Comparison of ENCODE assay signal across 7 cellular contexts in genomic region chr2:239077260-239077659, GRCh38.
"Had no signal": no experiment of that assay in that cellular context is flagged by ENCODE, and none has a peak within 500 bp of the region (broad histone marks: within the 10 kb centered on the region; RNA-seq: fewer than 3 reads in every experiment).

No MANE protein-coding gene starts in this region.

- FAIRE-seq: HTR-8/SVneo, K562 had no signal

- ATAC-seq: GM23338, HCT116, K562 had no signal

- H3K4me2 ChIP-seq: GM23338 had no signal

- H3K27ac Mint-ChIP-seq: GM23338, HFFc6 had no signal

- H3K4me1 ChIP-seq: HAP-1 had no signal

- H3K4me1 Mint-ChIP-seq: GM23338 had no signal

- DNase-seq: HFFc6, IMR-90 had no signal

- H3K9me3 Mint-ChIP-seq: GM23338 had no signal

- H3K36me3 ChIP-seq: HAP-1 had no signal

- H2AFZ ChIP-seq: GM23338 had no signal

- H3K4me3 ChIP-seq: GM23338, HAP-1, K562 had no signal

- H3K4me3 Mint-ChIP-seq: GM23338, HFFc6 had no signal

- H3K9me3 ChIP-seq: HAP-1 had no signal
